In genomic region chr5:16471387-16471786, GRCh38 we compare ENCODE assay signal across 24 cellular contexts.
"Had no signal": no experiment of that assay in that cellular context is flagged by ENCODE, and none has a peak within 500 bp of the region (broad histone marks: within the 10 kb centered on the region; RNA-seq: fewer than 3 reads in every experiment).

No MANE protein-coding gene starts in this region.

- DNase-seq: activated CD4-positive, alpha-beta memory T cell treated with anti-CD3 and anti-CD28 coated beads, Interleukin-2, amount 10 ng/mL, durations not matched to agents 7 days and 5 days; activated CD4-positive, alpha-beta T cell treated with anti-CD3 and anti-CD28 coated beads for 36 hours; activated CD4-positive, alpha-beta T cell treated with anti-CD3 and anti-CD28 coated beads, Interleukin-2, amount 50 U/mL, for 1 hour; activated gamma-delta T cell; activated naive CD4-positive, alpha-beta T cell treated with anti-CD3 and anti-CD28 coated beads, Interleukin-2, amount 10 ng/mL, durations not matched to agents 7 days and 5 days; activated T-cell treated with anti-CD3 and anti-CD28 coated beads for 4 hours; activated T-cell treated with anti-CD3 and anti-CD28 coated beads, Interleukin-2, amount 50 U/mL, for 48 hours; amniotic stem cell; Kasumi-1; NCI-H1048; NCI-H1930; NCI-H2171; NCI-H2227 treated with DMSO at 0.1 percent for 48 hours; NCI-H526 treated with DMSO at 0.1 percent for 48 hours; NCI-H82; SIG-M5; T-helper 2 cell; T1000; WERI-Rb-1 had no signal

- H3K9me3 ChIP-seq: ascending aorta had no signal

- H3K9me3 Mint-ChIP-seq: activated CD4-positive, alpha-beta memory T cell treated with anti-CD3 and anti-CD28 coated beads, Interleukin-2, amount 10 ng/mL, durations not matched to agents 7 days and 5 days; activated naive CD4-positive, alpha-beta T cell treated with anti-CD3 and anti-CD28 coated beads, Interleukin-2, amount 10 ng/mL, durations not matched to agents 7 days and 5 days; activated T-helper 17 cell treated with anti-CD3 and anti-CD28 coated beads, Interleukin-2, amount 50 U/mL, for 72 hours; brain; central memory CD8-positive, alpha-beta T cell had no signal

- H3K4me3 ChIP-seq: ascending aorta had no signal

- H3K36me3 ChIP-seq: ascending aorta, WERI-Rb-1 had no signal

- ATAC-seq: activated CD4-positive, alpha-beta T cell treated with anti-CD3 and anti-CD28 coated beads for 36 hours; activated T-helper 17 cell treated with anti-CD3 and anti-CD28 coated beads, Interleukin-2, amount 50 U/mL, for 72 hours had no signal

- H3K27ac Mint-ChIP-seq: activated CD4-positive, alpha-beta memory T cell treated with anti-CD3 and anti-CD28 coated beads, Interleukin-2, amount 10 ng/mL, durations not matched to agents 7 days and 5 days; activated CD4-positive, alpha-beta T cell treated with anti-CD3 and anti-CD28 coated beads for 36 hours; activated naive CD4-positive, alpha-beta T cell treated with anti-CD3 and anti-CD28 coated beads, Interleukin-2, amount 10 ng/mL, durations not matched to agents 7 days and 5 days had no signal

- H3K27ac ChIP-seq: ascending aorta, WERI-Rb-1 had no signal

- H3K27me3 Mint-ChIP-seq: activated CD4-positive, alpha-beta memory T cell treated with anti-CD3 and anti-CD28 coated beads, Interleukin-2, amount 10 ng/mL, durations not matched to agents 7 days and 5 days; activated CD4-positive, alpha-beta T cell treated with anti-CD3 and anti-CD28 coated beads for 36 hours; activated naive CD4-positive, alpha-beta T cell treated with anti-CD3 and anti-CD28 coated beads, Interleukin-2, amount 10 ng/mL, durations not matched to agents 7 days and 5 days; activated T-helper 17 cell treated with anti-CD3 and anti-CD28 coated beads, Interleukin-2, amount 50 U/mL, for 72 hours; central memory CD8-positive, alpha-beta T cell had no signal

- H3K4me3 Mint-ChIP-seq: activated CD4-positive, alpha-beta memory T cell treated with anti-CD3 and anti-CD28 coated beads, Interleukin-2, amount 10 ng/mL, durations not matched to agents 7 days and 5 days; activated CD4-positive, alpha-beta T cell treated with anti-CD3 and anti-CD28 coated beads for 36 hours; activated naive CD4-positive, alpha-beta T cell treated with anti-CD3 and anti-CD28 coated beads, Interleukin-2, amount 10 ng/mL, durations not matched to agents 7 days and 5 days; activated T-helper 17 cell treated with anti-CD3 and anti-CD28 coated beads, Interleukin-2, amount 50 U/mL, for 72 hours; central memory CD8-positive, alpha-beta T cell had no signal

- FAIRE-seq: TTC549 had no signal

- H3K27me3 ChIP-seq: ascending aorta had no signal
